ENCODE assay signal across 8 cellular contexts in genomic region chr11:116835791-116836647, GRCh38. TPM values are rescaled to one million over a fixed set of nuclear protein-coding genes. Genes with fewer than 3 reads are reported as not detected.
A peak's percentile ranks its signal among the peaks of the same experiment; 100 is the strongest.
DNase-seq lines count a peak whose midpoint lies in the region; ATAC-seq and TF ChIP-seq lines count a peak whose summit lies in the region.

No MANE protein-coding gene starts in this region.

- H3K36me3 Mint-ChIP-seq in progenitor cell of endocrine pancreas (ENCODE audit: insufficient read depth) = no peaks in the 10 kb centered on the region

- no peaks in the 10 kb centered on the region for H3K9me3 ChIP-seq in left ventricle myocardium inferior (replicated peaks)
- H3K9me3 ChIP-seq in upper lobe of right lung = no peaks in the 10 kb centered on the region

- intact Hi-C loops in left ventricle myocardium inferior (cut with micrococcal nuclease) = no loop called here
- intact Hi-C loops in upper lobe of right lung (cut with DNase I) = no loop called here

- no peak overlapping the region for H3K27ac Mint-ChIP-seq in progenitor cell of endocrine pancreas

- ATAC-seq in HG02571 (IDR thresholded peaks at IDR 0.05; ENCODE audit: unreplicated experiment) (peak; percentile 63), upper lobe of right lung (peak; percentile 90)

- peaks cover 39% of the 10 kb centered on the region for H3K4me1 Mint-ChIP-seq in progenitor cell of endocrine pancreas (ENCODE audit: low read depth)

- CTCF ChIA-PET in GM10248 (lab: Yijun Ruan, JAX) = interaction anchor here (0.8 to 6.3 kb wide), 27 partner anchors 9 to 346 kb away, joined by 3 to 100 read pairs (median 5); partner anchors contain the start of genes APOA4, APOA5 and ZPR1

- H3K4me3 ChIP-seq in left ventricle myocardium inferior (peak overlapping the region; percentile 59), upper lobe of right lung (peak overlapping the region; percentile 41)

- H3K9me3 Mint-ChIP-seq in progenitor cell of endocrine pancreas (ENCODE audit: low read depth) = no peaks in the 10 kb centered on the region

- H3K4me1 ChIP-seq in left ventricle myocardium inferior (peaks cover 42% of the 10 kb centered on the region), upper lobe of right lung (peaks cover 19% of the 10 kb centered on the region)

- DNase-seq in GM10248 (ENCODE audit: extremely low spot score) (peak; percentile 90), NCI-H1092 treated with DMSO at 0.1 percent for 48 hours (lab: John Stamatoyannopoulos, UW) (peak; percentile 95), SW480 (ENCODE audit: low spot score) (peak; percentile 75), amniotic epithelial cell (ENCODE audit: low read depth) (peak; percentile 90), left ventricle myocardium inferior (peak; percentile 88), progenitor cell of endocrine pancreas (ENCODE audit: low spot score, unreplicated experiment) (peak; percentile 66), upper lobe of right lung (peak; percentile 96)

- H3K36me3 ChIP-seq in left ventricle myocardium inferior (no peaks in the 10 kb centered on the region), upper lobe of right lung (no peaks in the 10 kb centered on the region)

- H3K27me3 Mint-ChIP-seq in progenitor cell of endocrine pancreas = peaks cover 5% of the 10 kb centered on the region

- H3K4me3 Mint-ChIP-seq in progenitor cell of endocrine pancreas (ENCODE audit: low read depth) = peak overlapping the region; percentile 54

- TF ChIP-seq CTCF in GM10248 (IDR thresholded peaks at IDR 0.05; ENCODE audit: control extremely low read depth, extremely low read depth, low read depth, missing control alignments) (peak; percentile 77), left ventricle myocardium inferior (IDR thresholded peaks at IDR 0.05; ENCODE audit: borderline replicate concordance) (peak; percentile 65), progenitor cell of endocrine pancreas (IDR thresholded peaks at IDR 0.05; ENCODE audit: unreplicated experiment) (peak; percentile 66), upper lobe of right lung (IDR thresholded peaks at IDR 0.05) (peak; percentile 64)

- H3K27me3 ChIP-seq in left ventricle myocardium inferior (ENCODE audit: low read depth) (no peaks in the 10 kb centered on the region), upper lobe of right lung (no peaks in the 10 kb centered on the region)

- POLR2A ChIA-PET in GM10248 (lab: Yijun Ruan, JAX) = interaction anchor here (0.9 to 1.4 kb wide), 2 partner anchors 48 to 261 kb away, joined by 4 read pairs; partner anchors contain the start of gene ZPR1

- H3K27ac ChIP-seq in left ventricle myocardium inferior (replicated peaks) = peak overlapping the region; percentile 84
- H3K27ac ChIP-seq in upper lobe of right lung = peak overlapping the region; percentile 87

RNA-seq across cellular contexts. Expression of gene APOA1, which starts 1.4 kb away (rescaled TPM):
- 62.6 TPM for total RNA-seq in left ventricle myocardium inferior
- 189 and 203 TPM in 2 replicates for total RNA-seq in progenitor cell of endocrine pancreas
- 5.4 TPM for total RNA-seq in upper lobe of right lung

RNA-seq across cellular contexts. Expression of gene APOC3, which starts 6.3 kb away (rescaled TPM):
- total RNA-seq in left ventricle myocardium inferior (not detected), progenitor cell of endocrine pancreas (14.9 and 16.3 TPM in 2 replicates), upper lobe of right lung (not detected)

RNA-seq across cellular contexts. Expression of gene APOA4, which starts 12.9 kb away (rescaled TPM):
- total RNA-seq in left ventricle myocardium inferior (not detected), progenitor cell of endocrine pancreas (not detected in 2 replicates), upper lobe of right lung (not detected)

RNA-seq across cellular contexts. Expression of gene APOA5, which starts 44.3 kb away (rescaled TPM):
- total RNA-seq in left ventricle myocardium inferior (not detected), progenitor cell of endocrine pancreas (not detected in 2 replicates), upper lobe of right lung (not detected)

RNA-seq across cellular contexts. Expression of gene ZPR1, which starts 48.2 kb away (rescaled TPM):
- total RNA-seq in left ventricle myocardium inferior (26.4 TPM), progenitor cell of endocrine pancreas (48.6 TPM in 2 replicates), upper lobe of right lung (43.1 TPM)

Comparison
In these comparisons a context has a peak if more than half of its experiments do, and no peak if none do; other contexts are left out.
1. Peak in every context shown above with its lines: DNase-seq, ATAC-seq, H3K4me3 ChIP-seq and H3K27ac ChIP-seq.
2. RNA of gene APOC3, which starts 6.3 kb away (total RNA-seq): 14.9 to 16.3 TPM in progenitor cell of endocrine pancreas; not detected in upper lobe of right lung (single experiment) and not detected in left ventricle myocardium inferior (single experiment); every median in the first group is over 10 times any median in the second.